In genomic region chr11:102144357-102145342, GRCh38 we compare ENCODE assay signal across 11 cellular contexts. TPM values are rescaled to one million over a fixed set of nuclear protein-coding genes. Genes with fewer than 3 reads are reported as not detected.
A peak's percentile ranks its signal among the peaks of the same experiment; 100 is the strongest.
DNase-seq lines count a peak whose midpoint lies in the region; ATAC-seq and TF ChIP-seq lines count a peak whose summit lies in the region.
"Had no signal": no experiment of that assay in that cellular context is flagged by ENCODE, and none has a peak within 500 bp of the region (broad histone marks: within the 10 kb centered on the region; RNA-seq: fewer than 3 reads in every experiment).

No MANE protein-coding gene starts in this region.

- no peak for ATAC-seq in GM21737 (IDR thresholded peaks at IDR 0.05; ENCODE audit: unreplicated experiment)
- ATAC-seq: activated naive CD8-positive, alpha-beta T cell treated with anti-CD3 and anti-CD28 coated beads, Interleukin-2, amount 50 U/mL, for 24 hours had no signal

- H3K36me3 Mint-ChIP-seq in osteocyte (ENCODE audit: unreplicated experiment): no peaks in the 10 kb centered on the region
- H3K36me3 Mint-ChIP-seq: IgD-negative memory B cell had no signal

- TF ChIP-seq CTCF in AG09319 (IDR thresholded peaks at IDR 0.05; ENCODE audit: low read depth, low read length) (no peak), fibroblast of the aortic adventitia (IDR thresholded peaks at IDR 0.05; ENCODE audit: insufficient read depth, low read length) (no peak), osteocyte (IDR thresholded peaks at IDR 0.05) (no peak), GM20000 (IDR thresholded peaks at IDR 0.05; ENCODE audit: extremely low read depth, missing control alignments) (no peak)

- no peak overlapping the region for H3K4me3 ChIP-seq in fibroblast of the aortic adventitia (ENCODE audit: low read depth, low read length)

- peak; percentile 74 for DNase-seq in AG09319 (ENCODE audit: extremely low read depth, low read depth)
- DNase-seq in OCI-M1 (lab: John Stamatoyannopoulos, UW): peak; percentile 36
- peak; percentile 74 for DNase-seq in fibroblast of the aortic adventitia (ENCODE audit: low read depth)
- DNase-seq in osteocyte (ENCODE audit: extremely low spot score, unreplicated experiment): no peak
- DNase-seq in activated T-cell treated with anti-CD3 and anti-CD28 coated beads, Interleukin-2, amount 50 U/mL, for 1 hour: no peak
- no peak for DNase-seq in GM20000 (ENCODE audit: low spot score)
- DNase-seq in DMS53 (lab: John Stamatoyannopoulos, UW): no peak
- DNase-seq: activated B cell treated with CpG ODN at 0.5 μM for 24 hours; activated naive CD8-positive, alpha-beta T cell treated with anti-CD3 and anti-CD28 coated beads, Interleukin-2, amount 50 U/mL, for 24 hours had no signal

- no peak overlapping the region for H3K4me3 Mint-ChIP-seq in osteocyte (ENCODE audit: unreplicated experiment)
- H3K4me3 Mint-ChIP-seq: activated B cell treated with CpG ODN at 0.5 μM for 24 hours; activated naive CD8-positive, alpha-beta T cell treated with anti-CD3 and anti-CD28 coated beads, Interleukin-2, amount 50 U/mL, for 24 hours; IgD-negative memory B cell had no signal

- H3K4me1 Mint-ChIP-seq in osteocyte (ENCODE audit: unreplicated experiment): peaks cover 56% of the 10 kb centered on the region
- H3K4me1 Mint-ChIP-seq: activated B cell treated with CpG ODN at 0.5 μM for 24 hours; activated naive CD8-positive, alpha-beta T cell treated with anti-CD3 and anti-CD28 coated beads, Interleukin-2, amount 50 U/mL, for 24 hours; IgD-negative memory B cell had no signal

- H3K27me3 Mint-ChIP-seq in osteocyte (ENCODE audit: unreplicated experiment): no peaks in the 10 kb centered on the region

- peak overlapping the region; percentile 6 for H3K27ac Mint-ChIP-seq in osteocyte (ENCODE audit: unreplicated experiment)
- H3K27ac Mint-ChIP-seq: activated B cell treated with CpG ODN at 0.5 μM for 24 hours; activated naive CD8-positive, alpha-beta T cell treated with anti-CD3 and anti-CD28 coated beads, Interleukin-2, amount 50 U/mL, for 24 hours; IgD-negative memory B cell had no signal

- no peaks in the 10 kb centered on the region for H3K9me3 Mint-ChIP-seq in osteocyte (ENCODE audit: unreplicated experiment)
- H3K9me3 Mint-ChIP-seq: activated B cell treated with CpG ODN at 0.5 μM for 24 hours; activated naive CD8-positive, alpha-beta T cell treated with anti-CD3 and anti-CD28 coated beads, Interleukin-2, amount 50 U/mL, for 24 hours; IgD-negative memory B cell had no signal

RNA-seq across cellular contexts. Expression of gene YAP1, which starts 34.4 kb away (rescaled TPM):
- total RNA-seq in fibroblast of the aortic adventitia (ENCODE audit: low replicate concordance): 158 and 169 TPM in 2 replicates
- 126 and 128 TPM in 2 replicates for total RNA-seq in osteocyte
- total RNA-seq: activated B cell treated with CpG ODN at 0.5 μM for 24 hours had no signal

Comparison
In these comparisons a context has a peak if more than half of its experiments do, and no peak if none do; other contexts are left out.
1. DNase-seq: peak in AG09319 (single experiment), OCI-M1 (single experiment) and fibroblast of the aortic adventitia (single experiment); none in osteocyte (single experiment), activated T-cell treated with anti-CD3 and anti-CD28 coated beads, Interleukin-2, amount 50 U/mL, for 1 hour (single experiment), GM20000 (single experiment) and DMS53 (single experiment).